Comparison of ENCODE assay signal across 17 cellular contexts in genomic region chr2:1455466-1455865, GRCh38. TPM values are rescaled to one million over a fixed set of nuclear protein-coding genes. Genes with fewer than 3 reads are reported as not detected.
A peak's percentile ranks its signal among the peaks of the same experiment; 100 is the strongest.
DNase-seq lines count a peak whose midpoint lies in the region; ATAC-seq, FAIRE-seq and TF ChIP-seq lines count a peak whose summit lies in the region.
"Had no signal": no experiment of that assay in that cellular context is flagged by ENCODE, and none has a peak within 500 bp of the region (broad histone marks: within the 10 kb centered on the region; RNA-seq: fewer than 3 reads in every experiment).

No MANE protein-coding gene starts in this region.

- H3K36me3 ChIP-seq in bronchial epithelial cell (ENCODE audit: control insufficient read depth, insufficient read depth, low read length) (no peaks in the 10 kb centered on the region), ovary (no peaks in the 10 kb centered on the region)
- H3K36me3 ChIP-seq: thoracic aorta had no signal

- no peaks in the 10 kb centered on the region for H3K36me3 Mint-ChIP-seq in WTC11

- peaks cover 3% of the 10 kb centered on the region for H3K4me1 ChIP-seq in ovary (ENCODE audit: insufficient read depth)

- H3K9me3 ChIP-seq in ovary: no peaks in the 10 kb centered on the region
- H3K9me3 ChIP-seq: thoracic aorta had no signal

- peaks cover 4% of the 10 kb centered on the region; the same call in 1 of the 2 replicates for H3K27me3 Mint-ChIP-seq in WTC11 (ENCODE audit: low read depth)

- H3K4me1 Mint-ChIP-seq in WTC11: peaks cover 2% of the 10 kb centered on the region
- H3K4me1 Mint-ChIP-seq: activated CD4-positive, alpha-beta T cell treated with anti-CD3 and anti-CD28 coated beads, Interleukin-2, amount 10 ng/mL, durations not matched to agents 24 days and 14 days had no signal

- no peak for ATAC-seq in WTC11

- peaks cover 22% of the 10 kb centered on the region for H3K9me3 Mint-ChIP-seq in WTC11
- H3K9me3 Mint-ChIP-seq: activated CD4-positive, alpha-beta T cell treated with anti-CD3 and anti-CD28 coated beads, Interleukin-2, amount 10 ng/mL, durations not matched to agents 24 days and 14 days; activated naive CD4-positive, alpha-beta T cell treated with anti-CD3 and anti-CD28 coated beads for 36 hours had no signal

- no peak overlapping the region for H3K4me3 Mint-ChIP-seq in WTC11
- H3K4me3 Mint-ChIP-seq: activated CD4-positive, alpha-beta T cell treated with anti-CD3 and anti-CD28 coated beads, Interleukin-2, amount 10 ng/mL, durations not matched to agents 24 days and 14 days; activated naive CD4-positive, alpha-beta T cell treated with anti-CD3 and anti-CD28 coated beads for 36 hours had no signal

- POLR2A ChIA-PET in WTC11 (lab: Charles Lee): no interaction called here

- FAIRE-seq in bronchial epithelial cell (lab: Jason Lieb, UNC): peak; percentile 64

- H3K27ac ChIP-seq in ovary: no peak overlapping the region
- H3K27ac ChIP-seq: C4-2B, thoracic aorta had no signal

- 1 to 15% (median 2%) methylated on average over 6 of the region's 6 CpGs for WGBS in ovary, 3 donors

- TF ChIP-seq EP300 in ovary (IDR thresholded peaks at IDR 0.05): no peak

- DNase-seq in Daoy (ENCODE audit: low read depth) (peak; percentile 52), HT1080 (ENCODE audit: low read depth) (peak; percentile 5), bronchial epithelial cell (ENCODE audit: low read depth) (peak; percentile 21), ovary (peak in 3 of 5 donors; percentile 42 to 64 (median 52)), NCI-H1436 (lab: John Stamatoyannopoulos, UW) (no peak), NCI-H226 (no peak), WTC11 (ENCODE audit: low spot score) (no peak)
- DNase-seq: activated CD4-positive, alpha-beta T cell treated with anti-CD3 and anti-CD28 coated beads, Interleukin-2, amount 10 ng/mL, durations not matched to agents 24 days and 14 days; activated naive CD4-positive, alpha-beta T cell treated with anti-CD3 and anti-CD28 coated beads for 36 hours; DMS153; hippocampal formation; KBM-7; NCI-H1417 treated with DMSO at 0.1 percent for 48 hours; nucleus accumbens had no signal

- TF ChIP-seq CTCF in bronchial epithelial cell (IDR thresholded peaks at IDR 0.05; ENCODE audit: insufficient read depth, low read length, severe bottlenecking): no peak
- no peak for TF ChIP-seq CTCF in ovary (IDR thresholded peaks at IDR 0.05)
- TF ChIP-seq CTCF in WTC11 (IDR thresholded peaks at IDR 0.05): no peak

- CTCF ChIA-PET in WTC11 (lab: Charles Lee): no interaction called here

- H3K27me3 ChIP-seq in bronchial epithelial cell (ENCODE audit: control insufficient read depth, insufficient read depth, low read length): no peaks in the 10 kb centered on the region
- H3K27me3 ChIP-seq in ovary: no peaks in the 10 kb centered on the region

- no peak overlapping the region for H3K4me3 ChIP-seq in bronchial epithelial cell (ENCODE audit: low read depth, low read length)
- H3K4me3 ChIP-seq in ovary: no peak overlapping the region
- H3K4me3 ChIP-seq: thoracic aorta had no signal

- TF ChIP-seq POLR2A in ovary (IDR thresholded peaks at IDR 0.05): no peak

- intact Hi-C loops in ovary (cut with DNase I): no loop called here

- no peak overlapping the region for H3K27ac Mint-ChIP-seq in WTC11
- H3K27ac Mint-ChIP-seq: activated CD4-positive, alpha-beta T cell treated with anti-CD3 and anti-CD28 coated beads, Interleukin-2, amount 10 ng/mL, durations not matched to agents 24 days and 14 days; activated naive CD4-positive, alpha-beta T cell treated with anti-CD3 and anti-CD28 coated beads for 36 hours had no signal

TF ChIP-seq in WTC11, 78 proteins besides CTCF, POLR2A, EP300 and RAD21:
- TF ChIP-seq, protein P1, sequence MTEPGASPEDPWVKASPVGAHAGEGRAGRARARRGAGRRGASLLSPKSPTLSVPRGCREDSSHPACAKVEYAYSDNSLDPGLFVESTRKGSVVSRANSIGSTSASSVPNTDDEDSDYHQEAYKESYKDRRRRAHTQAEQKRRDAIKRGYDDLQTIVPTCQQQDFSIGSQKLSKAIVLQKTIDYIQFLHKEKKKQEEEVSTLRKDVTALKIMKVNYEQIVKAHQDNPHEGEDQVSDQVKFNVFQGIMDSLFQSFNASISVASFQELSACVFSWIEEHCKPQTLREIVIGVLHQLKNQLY (CRISPR knock-in tag; IDR thresholded peaks at IDR 0.05): no peak
- no peak for TF ChIP-seq TEAD1 (CRISPR knock-in tag; IDR thresholded peaks at IDR 0.05)
- TF ChIP-seq, protein P2, sequence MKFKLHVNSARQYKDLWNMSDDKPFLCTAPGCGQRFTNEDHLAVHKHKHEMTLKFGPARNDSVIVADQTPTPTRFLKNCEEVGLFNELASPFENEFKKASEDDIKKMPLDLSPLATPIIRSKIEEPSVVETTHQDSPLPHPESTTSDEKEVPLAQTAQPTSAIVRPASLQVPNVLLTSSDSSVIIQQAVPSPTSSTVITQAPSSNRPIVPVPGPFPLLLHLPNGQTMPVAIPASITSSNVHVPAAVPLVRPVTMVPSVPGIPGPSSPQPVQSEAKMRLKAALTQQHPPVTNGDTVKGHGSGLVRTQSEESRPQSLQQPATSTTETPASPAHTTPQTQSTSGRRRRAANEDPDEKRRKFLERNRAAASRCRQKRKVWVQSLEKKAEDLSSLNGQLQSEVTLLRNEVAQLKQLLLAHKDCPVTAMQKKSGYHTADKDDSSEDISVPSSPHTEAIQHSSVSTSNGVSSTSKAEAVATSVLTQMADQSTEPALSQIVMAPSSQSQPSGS (CRISPR knock-in tag; IDR thresholded peaks at IDR 0.05; ENCODE audit: borderline replicate concordance, low read depth): no peak
- no peak for TF ChIP-seq NFE2L1 (CRISPR knock-in tag; IDR thresholded peaks at IDR 0.05)
- TF ChIP-seq ELF4 (CRISPR knock-in tag; IDR thresholded peaks at IDR 0.05; ENCODE audit: low read depth): no peak
- no peak for TF ChIP-seq AR (CRISPR knock-in tag; IDR thresholded peaks at IDR 0.05)

RNA-seq across cellular contexts. Expression of gene TPO, which starts 42.2 kb away (rescaled TPM):
- total RNA-seq in Daoy (2014; rRNA removed; shearing (Covaris generic)): not detected in 2 replicates
- total RNA-seq in HT1080 (2014; rRNA removed; shearing (Covaris generic)): 0.27 and 0.43 TPM in 2 replicates
- polyA plus RNA-seq in HT1080 (2015; cell fraction: cytosol; rRNA removed): 4.0 and 4.5 TPM in 2 replicates
- 1.3 and 2.4 TPM in 2 replicates for polyA plus RNA-seq in HT1080 (2015; cell fraction: nucleus; rRNA removed)
- total RNA-seq in bronchial epithelial cell (not detected in 2 replicates), ovary (under 1 TPM in 3 of 7 donors, not detected in 4; 0.27 to 0.46 (median 0.46) TPM), WTC11 (2021) (not detected in 3 replicates)
- under 1 TPM; 0.18 to 0.30 TPM for polyA plus RNA-seq in ovary
- total RNA-seq: activated CD4-positive, alpha-beta T cell treated with anti-CD3 and anti-CD28 coated beads, Interleukin-2, amount 10 ng/mL, durations not matched to agents 24 days and 14 days; activated naive CD4-positive, alpha-beta T cell treated with anti-CD3 and anti-CD28 coated beads for 36 hours; dermis microvascular lymphatic vessel endothelial cell had no signal

Comparison
In these comparisons a context has a peak if more than half of its experiments do, and no peak if none do; other contexts are left out.
1. DNase-seq: peak in Daoy (single experiment), HT1080 (single experiment), bronchial epithelial cell (single experiment) and ovary (3 of 5); none in NCI-H1436 (single experiment), NCI-H226 (single experiment) and WTC11 (single experiment).